1 cellular context compared by ENCODE assay signal in genomic region chr19:12482505-12482886, GRCh38.
TF ChIP-seq lines count a peak whose summit lies in the region.

No MANE protein-coding gene starts in this region.

TF ChIP-seq in SK-N-SH, 30 proteins besides CTCF, POLR2A, EP300 and RAD21 (continued from another document):
- no peak for TF ChIP-seq IRF3 (IDR thresholded peaks at IDR 0.05; ENCODE audit: low read depth, low read length)
- TF ChIP-seq ZBTB33 (IDR thresholded peaks at IDR 0.05; ENCODE audit: borderline replicate concordance, low read depth) = no peak
- no peak for TF ChIP-seq YY1 (IDR thresholded peaks at IDR 0.05; ENCODE audit: low read depth)
- no peak for TF ChIP-seq TCF12 (IDR thresholded peaks at IDR 0.05)
- TF ChIP-seq SMC3 (IDR thresholded peaks at IDR 0.05; ENCODE audit: low read depth, low read length) = no peak
- no peak for TF ChIP-seq FOXJ3 (CRISPR knock-in tag; IDR thresholded peaks at IDR 0.05)
- no peak for TF ChIP-seq CHD2 (IDR thresholded peaks at IDR 0.05; ENCODE audit: low read length, partially characterized antibody)
TF ChIP-seq in SK-N-SH: peak in this region for 0.
